11 cellular contexts compared by ENCODE assay signal in genomic region chr3:197151562-197151961, GRCh38.
A peak's percentile ranks its signal among the peaks of the same experiment; 100 is the strongest.
DNase-seq lines count a peak whose midpoint lies in the region; TF ChIP-seq lines count a peak whose summit lies in the region.
"Had no signal": no experiment of that assay in that cellular context is flagged by ENCODE, and none has a peak within 500 bp of the region (broad histone marks: within the 10 kb centered on the region; RNA-seq: fewer than 3 reads in every experiment).

No MANE protein-coding gene starts in this region.

- intact Hi-C loops in stomach (cut with DNase I; ENCODE audit: low total_unique reads): no loop called here

- peaks cover 0 to 19% (median 9%) of the 10 kb centered on the region in 4 donors for H3K36me3 ChIP-seq in stomach

- DNase-seq in NCI-H2171 treated with DMSO at 0.1 percent for 48 hours (lab: John Stamatoyannopoulos, UW) (peak; percentile 45), NCI-H2171 (lab: John Stamatoyannopoulos, UW) (no peak), NOMO-1 treated with DMSO at 0.1 percent for 48 hours (lab: John Stamatoyannopoulos, UW; ENCODE audit: unreplicated experiment) (peak; percentile 54), fibroblast of mammary gland (ENCODE audit: low read depth) (peak; percentile 87), stomach (peak; percentile 32), retina (no peak), amniotic stem cell (lab: John Stamatoyannopoulos, UW) (no peak), NCI-H187 treated with DMSO at 0.1 percent for 48 hours (lab: John Stamatoyannopoulos, UW) (no peak)
- DNase-seq: activated B cell treated with CpG ODN at 0.5 μM for 24 hours; CD4-positive, CD25-positive, alpha-beta regulatory T cell; stimulated activated CD4-positive, alpha-beta T cell treated with anti-CD3 and anti-CD28 coated beads, Interleukin-4, amount 100 ng/mL, for 1 hour had no signal

- WGBS in stomach, 5 donors: 68 to 96% (median 76%) methylated on average over 1 of the region's 1 CpG

- H3K4me3 ChIP-seq in fibroblast of mammary gland (ENCODE audit: control insufficient read depth, low read depth, low read length): no peak overlapping the region
- no peak overlapping the region for H3K4me3 ChIP-seq in stomach

- no peak overlapping the region for H3K27ac ChIP-seq in stomach

- peaks cover 0 to 14% (median 6%) of the 10 kb centered on the region in 4 donors for H3K4me1 ChIP-seq in stomach

- no peaks in the 10 kb centered on the region for H3K27me3 ChIP-seq in stomach

- peaks cover 3 to 16% (median 12%) of the 10 kb centered on the region in 4 donors for H3K9me3 ChIP-seq in stomach

- TF ChIP-seq CTCF in fibroblast of mammary gland (conservative IDR thresholded peaks at IDR 0.05; ENCODE audit: control insufficient read depth, insufficient read depth, low read depth, low read length): no peak
- TF ChIP-seq CTCF in stomach (IDR thresholded peaks at IDR 0.05): no peak

- no peak for TF ChIP-seq POLR2A in stomach (IDR thresholded peaks at IDR 0.05)

- no peak for TF ChIP-seq EP300 in stomach (IDR thresholded peaks at IDR 0.05)

Comparison
In these comparisons a context has a peak if more than half of its experiments do, and no peak if none do; other contexts are left out.
1. DNase-seq: peak in NCI-H2171 treated with DMSO at 0.1 percent for 48 hours (single experiment), NOMO-1 treated with DMSO at 0.1 percent for 48 hours (single experiment), fibroblast of mammary gland (single experiment) and stomach (single experiment); none in NCI-H2171 (single experiment), retina (single experiment), amniotic stem cell (single experiment) and NCI-H187 treated with DMSO at 0.1 percent for 48 hours (single experiment).